In the genomic region with DNA sequence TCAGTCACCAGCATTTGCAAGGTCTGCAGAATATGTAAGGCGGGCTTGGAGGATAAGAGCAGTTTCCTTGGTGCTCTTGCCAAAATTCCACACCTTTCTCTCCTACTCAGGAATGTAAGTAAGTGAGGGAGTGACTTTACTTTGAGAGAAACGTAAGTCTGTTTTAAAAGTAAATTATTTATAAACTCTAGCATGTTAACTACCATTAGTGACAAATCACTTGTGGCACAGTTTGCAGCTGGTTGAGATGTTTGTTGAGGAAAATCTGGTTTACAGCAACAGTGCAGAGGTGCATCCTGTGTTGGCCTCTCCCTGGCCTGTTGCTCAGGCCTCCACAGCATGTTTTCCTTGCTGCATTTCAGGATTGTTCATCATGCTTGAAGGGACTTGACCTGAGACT, we compare ENCODE assay signal across 27 cellular contexts. TPM values are rescaled to one million over a fixed set of nuclear protein-coding genes. Genes with fewer than 3 reads are reported as not detected.
A peak's percentile ranks its signal among the peaks of the same experiment; 100 is the strongest.
DNase-seq lines count a peak whose midpoint lies in the region; ATAC-seq and TF ChIP-seq lines count a peak whose summit lies in the region.
"Had no signal": no experiment of that assay in that cellular context is flagged by ENCODE, and none has a peak within 500 bp of the region (broad histone marks: within the 10 kb centered on the region; RNA-seq: fewer than 3 reads in every experiment).

No MANE protein-coding gene starts in this region.

- no peak overlapping the region for H4K8ac ChIP-seq in IMR-90 (ENCODE audit: low read depth in 2 of 2, low read length in 2 of 2)

- CTCF ChIA-PET in IMR-90 (lab: Yijun Ruan, JAX) = no interaction called here
- CTCF ChIA-PET in CD8-positive, alpha-beta T cell (lab: Charles Lee) = no interaction called here

- H3K36me3 ChIP-seq in IMR-90 (ENCODE audit: control insufficient read depth, insufficient read depth, low read length) = no peaks in the 10 kb centered on the region
- H3K36me3 ChIP-seq in CD8-positive, alpha-beta T cell (ENCODE audit: insufficient read depth, low read length) = no peaks in the 10 kb centered on the region
- no peaks in the 10 kb centered on the region for H3K36me3 ChIP-seq in ascending aorta
- H3K36me3 ChIP-seq: MG63, SJSA1 had no signal

- H3K36me3 Mint-ChIP-seq in nephron progenitor cell (ENCODE audit: low read depth) = no peaks in the 10 kb centered on the region
- peaks cover 3% of the 10 kb centered on the region for H3K36me3 Mint-ChIP-seq in CD8-positive, alpha-beta T cell
- H3K36me3 Mint-ChIP-seq: CD4-positive, alpha-beta memory T cell had no signal

- H3K23ac ChIP-seq in IMR-90 (ENCODE audit: low read depth, low read length) = no peak overlapping the region

- TF ChIP-seq RAD21 in IMR-90 (IDR thresholded peaks at IDR 0.05; ENCODE audit: low read length) = no peak

- TF ChIP-seq POLR2A in IMR-90 (IDR thresholded peaks at IDR 0.05; ENCODE audit: low read depth, low read length) = no peak

- no peak overlapping the region for H2BK15ac ChIP-seq in IMR-90 (ENCODE audit: low read depth, low read length)

- dilution Hi-C loops in IMR-90 (cut with HindIII; ENCODE audit: low sequenced_read_pairs, unreplicated experiment) = no loop called here

- no peaks in the 10 kb centered on the region for H3K9me3 ChIP-seq in IMR-90 (ENCODE audit: control insufficient read depth, insufficient read depth, low read length)
- no peaks in the 10 kb centered on the region for H3K9me3 ChIP-seq in CD8-positive, alpha-beta T cell (ENCODE audit: low read length)
- no peaks in the 10 kb centered on the region for H3K9me3 ChIP-seq in ascending aorta
- H3K9me3 ChIP-seq: A549; BLaER1 treated with 17β-estradiol and CSF1 and Interleukin-3, amounts not matched to agents 10 nM and 100 nM; MG63; SJSA1 had no signal

- BruUV-seq in IMR-90 (replicated peaks; lab: Mats Ljungman, UMichigan) = no TSS peak

- H3K27me3 ChIP-seq in IMR-90 (ENCODE audit: control insufficient read depth, insufficient read depth, low read length) = peaks cover 15% of the 10 kb centered on the region
- H3K27me3 ChIP-seq in CD8-positive, alpha-beta T cell (ENCODE audit: insufficient read depth, low read length) = no peaks in the 10 kb centered on the region
- no peaks in the 10 kb centered on the region for H3K27me3 ChIP-seq in ascending aorta
- H3K27me3 ChIP-seq: MG63, SJSA1 had no signal

- no peak overlapping the region for H2AFZ ChIP-seq in IMR-90 (replicated peaks; ENCODE audit: low read length, poor library complexity)
- H2AFZ ChIP-seq: PC-9 had no signal

- H2BK120ac ChIP-seq in IMR-90 (ENCODE audit: low read depth, low read length) = no peak overlapping the region

- H3K4me1 ChIP-seq in IMR-90 (ENCODE audit: control insufficient read depth, insufficient read depth, low read length) (peaks cover 5% of the 10 kb centered on the region; the same call in 1 of the 2 replicates), ascending aorta (no peaks in the 10 kb centered on the region)
- H3K4me1 ChIP-seq in CD8-positive, alpha-beta T cell (ENCODE audit: insufficient read depth, low read length) = no peaks in the 10 kb centered on the region
- H3K4me1 ChIP-seq: SJSA1 had no signal

- no peak for DNase-seq in IMR-90
- peak; percentile 79 for DNase-seq in kidney tubule cell (ENCODE audit: low spot score)
- no peak for DNase-seq in nephron progenitor cell
- no peak for DNase-seq in activated naive CD4-positive, alpha-beta T cell (lab: John Stamatoyannopoulos, UW)
- DNase-seq in CD8-positive, alpha-beta T cell = no peak
- DNase-seq in ascending aorta (ENCODE audit: low spot score in 2 of 2) = no peak
- DNase-seq: AML-193; CD4-positive, alpha-beta memory T cell; DMS 273 treated with DMSO at 0.1 percent for 48 hours; DMS79; GF-D8; KG1; MG63; NCI-H1105 treated with DMSO at 0.1 percent for 48 hours; NCI-H146; NCI-H1930; NCI-H2107; NCI-H446 treated with DMSO at 0.1 percent for 48 hours; NCI-H526; NCI-H82; PC-9 had no signal

- H4K5ac ChIP-seq in IMR-90 (ENCODE audit: low read depth, low read length) = no peak overlapping the region

- H2AK9ac ChIP-seq in IMR-90 (replicated peaks; ENCODE audit: low read depth, low read length, poor library complexity) = no peak overlapping the region

- POLR2A ChIA-PET in IMR-90 (lab: Charles Lee; ENCODE audit: unreplicated experiment) = interaction anchor here (0.6 kb wide), 1 partner anchor 9 kb away, joined by 6 read pairs; a partner anchor contains a TSS
- POLR2A ChIA-PET in CD8-positive, alpha-beta T cell (lab: Charles Lee) = no interaction called here

- H2BK5ac ChIP-seq in IMR-90 (ENCODE audit: low read depth, low read length, poor library complexity, severe bottlenecking) = no peak overlapping the region

- H3K4me3 ChIP-seq in IMR-90 (ENCODE audit: insufficient read depth, low read depth, low read length) (no peak overlapping the region), ascending aorta (no peak overlapping the region)
- H3K4me3 ChIP-seq in CD8-positive, alpha-beta T cell (ENCODE audit: low read depth, low read length) = no peak overlapping the region
- H3K4me3 ChIP-seq: A549; BLaER1 treated with 17β-estradiol and CSF1 and Interleukin-3, amounts not matched to agents 10 nM and 100 nM; MG63; PC-9; SJSA1 had no signal

- H3K9me1 ChIP-seq in IMR-90 (ENCODE audit: insufficient read depth, low read length) = no peaks in the 10 kb centered on the region

- no peak overlapping the region for H3K18ac ChIP-seq in IMR-90 (ENCODE audit: low read depth, low read length)

- no peaks in the 10 kb centered on the region for H4K20me1 ChIP-seq in IMR-90 (ENCODE audit: insufficient read depth, low read length)
- H4K20me1 ChIP-seq: BLaER1 treated with 17β-estradiol and CSF1 and Interleukin-3, amounts not matched to agents 10 nM and 100 nM had no signal

- H3K56ac ChIP-seq in IMR-90 (ENCODE audit: extremely low read depth, insufficient read depth, low read length) = no peak overlapping the region

- peaks cover 31% of the 10 kb centered on the region for H3K4me1 Mint-ChIP-seq in nephron progenitor cell
- no peaks in the 10 kb centered on the region for H3K4me1 Mint-ChIP-seq in CD8-positive, alpha-beta T cell (ENCODE audit: low read depth)
- H3K4me1 Mint-ChIP-seq: CD4-positive, alpha-beta memory T cell had no signal

- H2BK20ac ChIP-seq in IMR-90 (ENCODE audit: low read depth, low read length) = no peak overlapping the region

- H3K14ac ChIP-seq in IMR-90 (replicated peaks; ENCODE audit: low read depth, low read length) = no peak overlapping the region

- TF ChIP-seq CTCF in IMR-90 (conservative IDR thresholded peaks at IDR 0.05; ENCODE audit: low read depth, low read length) (no peak), nephron progenitor cell (IDR thresholded peaks at IDR 0.05) (no peak), ascending aorta (IDR thresholded peaks at IDR 0.05) (no peak)
- TF ChIP-seq CTCF in CD8-positive, alpha-beta T cell (IDR thresholded peaks at IDR 0.05) = no peak

- no peak overlapping the region for H3K4me3 Mint-ChIP-seq in nephron progenitor cell
- H3K4me3 Mint-ChIP-seq in CD8-positive, alpha-beta T cell = no peak overlapping the region
- H3K4me3 Mint-ChIP-seq: CD4-positive, alpha-beta memory T cell had no signal

- no peak overlapping the region for H3K4me2 ChIP-seq in IMR-90 (ENCODE audit: low read depth, low read length)
- H3K4me2 ChIP-seq: A549; BLaER1 treated with 17β-estradiol and CSF1 and Interleukin-3, amounts not matched to agents 10 nM and 100 nM; PC-9 had no signal

- peak overlapping the region; percentile 34 for H3K27ac Mint-ChIP-seq in nephron progenitor cell
- H3K27ac Mint-ChIP-seq in CD8-positive, alpha-beta T cell = no peak overlapping the region

- H3K27me3 Mint-ChIP-seq in nephron progenitor cell (ENCODE audit: low read depth, poor library complexity) = peaks cover 8% of the 10 kb centered on the region
- H3K27me3 Mint-ChIP-seq in CD8-positive, alpha-beta T cell (ENCODE audit: low read depth) = no peaks in the 10 kb centered on the region
- H3K27me3 Mint-ChIP-seq: CD4-positive, alpha-beta memory T cell had no signal

- H3K27ac ChIP-seq in IMR-90 (ENCODE audit: insufficient read depth, low read length) (no peak overlapping the region), ascending aorta (no peak overlapping the region)
- no peak overlapping the region for H3K27ac ChIP-seq in CD8-positive, alpha-beta T cell (ENCODE audit: low read depth, low read length)
- H3K27ac ChIP-seq: A549; BLaER1 treated with 17β-estradiol and CSF1 and Interleukin-3, amounts not matched to agents 10 nM and 100 nM; PC-9; SJSA1 had no signal

- ATAC-seq in IMR-90 (ENCODE audit: low read depth) (peak; percentile 48), GM19397 (IDR thresholded peaks at IDR 0.05; ENCODE audit: unreplicated experiment) (no peak)
- ATAC-seq in CD8-positive, alpha-beta T cell = no peak
- ATAC-seq: HCT116, Right ventricle myocardium inferior had no signal

- no peaks in the 10 kb centered on the region for H3K79me1 ChIP-seq in IMR-90 (ENCODE audit: low read depth in 1 of 2, low read length in 2 of 2)

- WGBS in IMR-90 (ENCODE audit: extremely low coverage in 2 of 2, insufficient read length in 1 of 2), 2 experiments = no CpG with 5 or more reads among the region's 2 CpGs

- H3K9ac ChIP-seq in IMR-90 (ENCODE audit: low read depth, low read length) = no peak overlapping the region
- H3K9ac ChIP-seq: BLaER1 treated with 17β-estradiol and CSF1 and Interleukin-3, amounts not matched to agents 10 nM and 100 nM had no signal

- H3K4ac ChIP-seq in IMR-90 (ENCODE audit: low read depth, low read length) = no peak overlapping the region

- no peaks in the 10 kb centered on the region for H3K9me3 Mint-ChIP-seq in nephron progenitor cell
- no peaks in the 10 kb centered on the region for H3K9me3 Mint-ChIP-seq in CD8-positive, alpha-beta T cell
- H3K9me3 Mint-ChIP-seq: CD4-positive, alpha-beta memory T cell had no signal

- intact Hi-C loops in IMR-90 (cut with micrococcal nuclease) (no loop called here), ascending aorta (cut with DNase I) (no loop called here)
- intact Hi-C loops in CD8-positive, alpha-beta T cell (cut with DNase I, micrococcal nuclease) = no loop called here

- no peak overlapping the region for H2AK5ac ChIP-seq in IMR-90 (ENCODE audit: low read depth, low read length)

- H4K91ac ChIP-seq in IMR-90 (ENCODE audit: insufficient read depth, low read depth, low read length) = no peak overlapping the region

- in situ Hi-C loops in IMR-90 (cut with MboI; ENCODE audit: low sequenced_read_pairs) = no loop called here

TF ChIP-seq in IMR-90, 13 proteins besides CTCF, POLR2A, EP300 and RAD21 (continues in another document):
- TF ChIP-seq MXI1 (IDR thresholded peaks at IDR 0.05; ENCODE audit: borderline replicate concordance, low read depth, low read length) (no peak), CEBPB (IDR thresholded peaks at IDR 0.05; ENCODE audit: low read depth, low read length) (no peak)

RNA-seq across cellular contexts. Expression of a gene that starts 8.5 kb away (rescaled TPM):
- 0.28 and 0.36 TPM in 2 replicates for total RNA-seq in IMR-90 (2012; rRNA removed)
- polyA plus RNA-seq in IMR-90 (2012; rRNA removed) = 0.34 and 0.36 TPM in 2 replicates
- 0.10 and 0.20 TPM in 2 replicates for polyA plus RNA-seq in IMR-90 (2012; cell fraction: cytosol; rRNA removed)
- polyA plus RNA-seq in IMR-90 (2012; cell fraction: nucleus; rRNA removed; ENCODE audit: low replicate concordance) = 0.84 and 1.3 TPM in 2 replicates
- under 1 TPM; 0.28 to 0.49 TPM for total RNA-seq in CD8-positive, alpha-beta T cell
- not detected for total RNA-seq in ascending aorta

RNA-seq across cellular contexts. Expression of a gene that starts 20.4 kb away (rescaled TPM):
- 30.3 and 33.3 TPM in 2 replicates for total RNA-seq in IMR-90 (2012; rRNA removed)
- 18.4 and 21.2 TPM in 2 replicates for polyA plus RNA-seq in IMR-90 (2012; rRNA removed)
- polyA plus RNA-seq in IMR-90 (2012; cell fraction: cytosol; rRNA removed) = 9.3 and 11.8 TPM in 2 replicates
- polyA plus RNA-seq in IMR-90 (2012; cell fraction: nucleus; rRNA removed; ENCODE audit: low replicate concordance) = 21.8 and 50.3 TPM in 2 replicates
- total RNA-seq in CD8-positive, alpha-beta T cell = 1 to 10 TPM; 8.5 TPM
- total RNA-seq in ascending aorta = 2.3 TPM
